ENCODE assay signal across 8 cellular contexts in the genomic region with DNA sequence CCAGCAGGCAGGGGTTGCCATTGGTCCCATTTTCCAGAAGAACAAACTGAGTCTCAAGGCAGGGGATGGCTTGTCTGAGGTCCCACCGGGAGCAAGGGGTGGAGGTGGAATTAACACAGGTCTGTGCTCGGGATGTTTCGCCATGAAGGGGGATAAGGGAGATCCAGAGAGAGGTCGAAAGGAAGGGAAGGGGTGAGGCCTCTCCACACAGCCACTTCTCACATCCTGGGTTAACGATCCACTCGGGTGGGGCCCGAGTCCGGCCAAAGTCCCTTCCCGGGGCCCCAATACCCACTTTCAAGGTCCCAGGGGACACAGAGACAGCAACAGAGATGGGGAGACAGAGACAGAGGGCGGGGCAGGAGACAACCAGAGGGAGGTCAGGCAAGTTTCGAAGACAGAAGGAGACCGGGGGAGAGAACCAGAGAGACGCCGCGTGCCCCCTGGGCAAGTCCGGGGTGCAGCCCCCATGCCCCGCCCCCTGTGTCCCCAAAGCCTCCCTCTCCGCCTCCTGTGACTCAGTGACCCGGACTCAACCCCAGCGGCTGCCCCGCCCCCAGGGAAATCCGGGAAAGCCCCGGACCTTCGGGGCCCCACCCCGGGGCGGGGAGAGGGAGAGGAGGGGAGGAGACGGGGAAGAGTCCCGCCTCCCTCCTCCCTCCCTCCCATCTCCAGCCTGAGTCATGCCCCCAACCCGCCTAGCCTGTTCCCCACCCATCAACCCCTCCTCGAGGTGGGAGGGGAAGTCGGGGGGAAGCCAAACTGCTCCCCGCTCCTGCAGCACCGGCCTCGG. TPM values are rescaled to one million over a fixed set of nuclear protein-coding genes. Genes with fewer than 3 reads are reported as not detected.
DNase-seq lines count a peak whose midpoint lies in the region; ATAC-seq and TF ChIP-seq lines count a peak whose summit lies in the region.

No MANE protein-coding gene starts in this region.

- peak overlapping the region; percentile 86 for H3K27ac Mint-ChIP-seq in progenitor cell of endocrine pancreas

- H3K4me1 ChIP-seq in adrenal gland (replicated peaks in 1 of 2) (peaks cover 44 to 73% of the 10 kb centered on the region in 2 donors), heart right ventricle (peaks cover 20 to 86% (median 74%) of the 10 kb centered on the region in 9 donors), urinary bladder (ENCODE audit: insufficient read depth) (no peaks in the 10 kb centered on the region)

- peak; percentile 87 for DNase-seq in AG09309 (ENCODE audit: low read depth)
- peak; percentile 80 for DNase-seq in HuH-7 (ENCODE audit: low spot score)
- peak; percentile 83 to 90 (median 88) for DNase-seq in T-helper 1 cell
- peak; percentile 94 to 98 (median 97) for DNase-seq in adrenal gland
- peak; percentile 96 for DNase-seq in heart right ventricle
- DNase-seq in progenitor cell of endocrine pancreas (ENCODE audit: low spot score, unreplicated experiment) = peak; percentile 34

- intact Hi-C loops in adrenal gland (cut with DNase I) (no loop called here), heart right ventricle (cut with DNase I) (no loop called here)

- no peak for TF ChIP-seq CTCF in AG09309 (IDR thresholded peaks at IDR 0.05; ENCODE audit: control insufficient read depth, insufficient read depth, low read depth, low read length, missing control alignments)
- no peak for TF ChIP-seq CTCF in adrenal gland (IDR thresholded peaks at IDR 0.05)
- TF ChIP-seq CTCF in heart right ventricle (IDR thresholded peaks at IDR 0.05) = no peak
- no peak for TF ChIP-seq CTCF in progenitor cell of endocrine pancreas (IDR thresholded peaks at IDR 0.05; ENCODE audit: unreplicated experiment)

- H3K36me3 Mint-ChIP-seq in progenitor cell of endocrine pancreas (ENCODE audit: insufficient read depth) = no peaks in the 10 kb centered on the region

- H3K27ac ChIP-seq in adrenal gland (peak overlapping the region; percentile 73 to 98 (median 87)), heart right ventricle (peak overlapping the region; percentile 93 to 100 (median 97)), urinary bladder (ENCODE audit: low read depth) (peak overlapping the region; percentile 77)

- H3K4me3 Mint-ChIP-seq in progenitor cell of endocrine pancreas (ENCODE audit: low read depth) = peak overlapping the region; percentile 68

- peaks cover 0 to 18% of the 10 kb centered on the region in 2 donors for H3K36me3 ChIP-seq in adrenal gland (replicated peaks in 1 of 2)
- H3K36me3 ChIP-seq in heart right ventricle = peaks cover 0 to 26% (median 2%) of the 10 kb centered on the region in 9 donors
- no peaks in the 10 kb centered on the region for H3K36me3 ChIP-seq in urinary bladder (ENCODE audit: insufficient read depth)

- H3K9me3 ChIP-seq in adrenal gland (replicated peaks in 1 of 3) (no peaks in the 10 kb centered on the region), heart right ventricle (no peaks in the 10 kb centered on the region)

- peaks cover 9% of the 10 kb centered on the region for H3K4me1 Mint-ChIP-seq in progenitor cell of endocrine pancreas (ENCODE audit: low read depth)

- no peaks in the 10 kb centered on the region for H3K9me3 Mint-ChIP-seq in progenitor cell of endocrine pancreas (ENCODE audit: low read depth)

- TF ChIP-seq POLR2A in adrenal gland (IDR thresholded peaks at IDR 0.05) = no peak

- WGBS in adrenal gland, 4 donors = 5 to 12% (median 8%) methylated on average over 17 to 34 of the region's 34 CpGs
- WGBS in heart right ventricle, 2 donors = 5% methylated on average over 31 to 34 of the region's 34 CpGs
- 7% methylated on average over 34 of the region's 34 CpGs for WGBS in urinary bladder

- peaks cover 54% of the 10 kb centered on the region for H3K27me3 Mint-ChIP-seq in progenitor cell of endocrine pancreas

- peak; percentile 51 for ATAC-seq in GM18868 (IDR thresholded peaks at IDR 0.05; ENCODE audit: unreplicated experiment)
- ATAC-seq in heart right ventricle = peak; percentile 90 to 96 (median 94)

- H3K27me3 ChIP-seq in adrenal gland (no peaks in the 10 kb centered on the region), heart right ventricle (no peaks in the 10 kb centered on the region)

- H3K4me3 ChIP-seq in AG09309 (ENCODE audit: control insufficient read depth, low read depth, low read length) (peak overlapping the region; percentile 49), adrenal gland (peak overlapping the region in 3 of 4 donors; percentile 23 to 97 (median 28)), heart right ventricle (peak overlapping the region; percentile 58 to 97 (median 81)), urinary bladder (ENCODE audit: low read depth, low read length) (peak overlapping the region; percentile 89)

RNA-seq across cellular contexts. Expression of a gene that starts 1.4 kb away (rescaled TPM):
- total RNA-seq in adrenal gland (10 to 100 TPM; 32.3 to 85.1 (median 52.1) TPM), heart right ventricle (10 to 100 TPM in 9 of 10 donors, 1 to 10 TPM in 1; 7.1 to 76.3 (median 20.3) TPM), progenitor cell of endocrine pancreas (2.9 and 3.8 TPM in 2 replicates), urinary bladder (2.5 TPM)
- polyA plus RNA-seq in adrenal gland (100 to 1,000 TPM in 1 of 3 donors, 10 to 100 TPM in 2; 10.2 to 120 (median 45.9) TPM), heart right ventricle (10 to 100 TPM; 20.7 to 30.7 TPM), urinary bladder (93.0 TPM)

RNA-seq across cellular contexts. Expression of a gene that starts 30.5 kb away (rescaled TPM):
- under 1 TPM in 1 of 8 donors, not detected in 7; 0.14 TPM for total RNA-seq in adrenal gland
- polyA plus RNA-seq in adrenal gland = under 1 TPM in 1 of 3 donors, not detected in 2; 0.13 TPM
- under 1 TPM in 1 of 10 donors, not detected in 9; 0.38 TPM for total RNA-seq in heart right ventricle
- polyA plus RNA-seq in heart right ventricle = not detected
- total RNA-seq in progenitor cell of endocrine pancreas = 15.4 and 16.2 TPM in 2 replicates
- total RNA-seq in urinary bladder = 4.7 TPM
- polyA plus RNA-seq in urinary bladder = 6.1 TPM

RNA-seq across cellular contexts. Expression of a gene that starts 48.2 kb away (rescaled TPM):
- total RNA-seq in adrenal gland (under 1 TPM in 3 of 8 donors, not detected in 5; 0.27 to 0.69 (median 0.30) TPM), heart right ventricle (not detected), progenitor cell of endocrine pancreas (not detected in 2 replicates), urinary bladder (not detected)
- polyA plus RNA-seq in adrenal gland (1 to 10 TPM in 1 of 3 donors, under 1 TPM in 1, not detected in 1; 0.57 to 1.4 TPM), heart right ventricle (not detected), urinary bladder (not detected)

Comparison
In these comparisons a context has a peak if more than half of its experiments do, and no peak if none do; other contexts are left out.
1. Peak in every context shown above with its lines: DNase-seq, ATAC-seq, H3K4me3 ChIP-seq and H3K27ac ChIP-seq.
2. DNase-seq: peak in every context shown above with its lines; median percentile 97 in adrenal gland; 96 in heart right ventricle; 88 in T-helper 1 cell; 87 in AG09309; 80 in HuH-7; 34 in progenitor cell of endocrine pancreas.
3. H3K4me3 ChIP-seq: peak in every context shown above with its lines; median percentile 89 in urinary bladder; 81 in heart right ventricle; 49 in AG09309; 28 in adrenal gland.